Comparison of ENCODE assay signal across 17 cellular contexts in the genomic region with DNA sequence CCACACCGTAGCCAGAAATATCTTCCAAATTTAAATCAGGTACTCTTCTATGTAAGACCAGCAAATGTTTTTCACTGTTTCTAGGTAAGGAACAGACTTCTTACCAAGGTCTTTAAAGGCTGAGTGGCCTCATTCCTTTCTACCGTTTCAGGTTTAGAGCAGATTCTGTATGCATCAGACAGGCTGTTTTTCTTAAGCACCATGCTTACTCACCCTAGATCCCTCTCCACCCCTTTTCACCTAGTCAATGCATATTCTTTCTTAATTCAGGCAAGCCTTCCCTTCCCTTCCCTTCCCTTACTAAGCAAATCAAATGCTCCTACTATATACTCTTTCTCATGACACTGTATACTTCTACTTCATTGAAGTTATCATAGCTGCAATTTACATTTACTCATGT.
"Had no signal": no experiment of that assay in that cellular context is flagged by ENCODE, and none has a peak within 500 bp of the region (broad histone marks: within the 10 kb centered on the region; RNA-seq: fewer than 3 reads in every experiment).

No MANE protein-coding gene starts in this region.

- H3K4me3 ChIP-seq: dorsolateral prefrontal cortex, gastrocnemius medialis, heart left ventricle, lung had no signal

- H3K27me3 ChIP-seq: dorsolateral prefrontal cortex, gastrocnemius medialis, heart left ventricle had no signal

- H3K27ac Mint-ChIP-seq: activated CD4-positive, alpha-beta memory T cell treated with anti-CD3 and anti-CD28 coated beads, Interleukin-2, amount 10 ng/mL, durations not matched to agents 7 days and 5 days; activated CD8-positive, alpha-beta memory T cell treated with anti-CD3 and anti-CD28 coated beads, Interleukin-2, amount 10 ng/mL, durations not matched to agents 7 days and 5 days; activated naive CD8-positive, alpha-beta T cell treated with anti-CD3 and anti-CD28 coated beads for 36 hours; activated T-helper 17 cell treated with anti-CD3 and anti-CD28 coated beads, Interleukin-2, amount 50 U/mL, for 72 hours; nephron progenitor cell had no signal

- DNase-seq: activated CD4-positive, alpha-beta memory T cell treated with anti-CD3 and anti-CD28 coated beads, Interleukin-2, amount 10 ng/mL, durations not matched to agents 7 days and 5 days; activated CD4-positive, alpha-beta T cell treated with anti-CD3 and anti-CD28 coated beads for 4 hours; activated CD8-positive, alpha-beta memory T cell treated with anti-CD3 and anti-CD28 coated beads, Interleukin-2, amount 10 ng/mL, durations not matched to agents 7 days and 5 days; activated naive CD4-positive, alpha-beta T cell; activated naive CD8-positive, alpha-beta T cell treated with anti-CD3 and anti-CD28 coated beads for 36 hours; central memory CD4-positive, alpha-beta T cell; dorsolateral prefrontal cortex; gastrocnemius medialis; heart left ventricle; left colon; nephron progenitor cell; occipital lobe; stimulated activated naive CD4-positive, alpha-beta T cell; T-helper 2 cell had no signal

- H3K9me3 ChIP-seq: gastrocnemius medialis, heart left ventricle had no signal

- H3K27ac ChIP-seq: dorsolateral prefrontal cortex, gastrocnemius medialis, heart left ventricle had no signal

- H3K4me1 Mint-ChIP-seq: activated CD4-positive, alpha-beta memory T cell treated with anti-CD3 and anti-CD28 coated beads, Interleukin-2, amount 10 ng/mL, durations not matched to agents 7 days and 5 days; activated CD8-positive, alpha-beta memory T cell treated with anti-CD3 and anti-CD28 coated beads, Interleukin-2, amount 10 ng/mL, durations not matched to agents 7 days and 5 days; nephron progenitor cell had no signal

- H3K9me3 Mint-ChIP-seq: activated CD4-positive, alpha-beta memory T cell treated with anti-CD3 and anti-CD28 coated beads, Interleukin-2, amount 10 ng/mL, durations not matched to agents 7 days and 5 days; activated naive CD8-positive, alpha-beta T cell treated with anti-CD3 and anti-CD28 coated beads for 36 hours; activated T-helper 17 cell treated with anti-CD3 and anti-CD28 coated beads, Interleukin-2, amount 50 U/mL, for 72 hours; nephron progenitor cell had no signal

- ATAC-seq: activated CD8-positive, alpha-beta memory T cell treated with anti-CD3 and anti-CD28 coated beads, Interleukin-2, amount 10 ng/mL, durations not matched to agents 7 days and 5 days; activated T-helper 17 cell treated with anti-CD3 and anti-CD28 coated beads, Interleukin-2, amount 50 U/mL, for 72 hours; gastrocnemius medialis; heart left ventricle; left colon had no signal

- H3K36me3 ChIP-seq: gastrocnemius medialis, heart left ventricle had no signal

- H3K27me3 Mint-ChIP-seq: activated CD4-positive, alpha-beta memory T cell treated with anti-CD3 and anti-CD28 coated beads, Interleukin-2, amount 10 ng/mL, durations not matched to agents 7 days and 5 days; activated CD8-positive, alpha-beta memory T cell treated with anti-CD3 and anti-CD28 coated beads, Interleukin-2, amount 10 ng/mL, durations not matched to agents 7 days and 5 days; activated naive CD8-positive, alpha-beta T cell treated with anti-CD3 and anti-CD28 coated beads for 36 hours; activated T-helper 17 cell treated with anti-CD3 and anti-CD28 coated beads, Interleukin-2, amount 50 U/mL, for 72 hours; brain had no signal

- H3K4me3 Mint-ChIP-seq: activated CD4-positive, alpha-beta memory T cell treated with anti-CD3 and anti-CD28 coated beads, Interleukin-2, amount 10 ng/mL, durations not matched to agents 7 days and 5 days; activated CD8-positive, alpha-beta memory T cell treated with anti-CD3 and anti-CD28 coated beads, Interleukin-2, amount 10 ng/mL, durations not matched to agents 7 days and 5 days; activated naive CD8-positive, alpha-beta T cell treated with anti-CD3 and anti-CD28 coated beads for 36 hours; activated T-helper 17 cell treated with anti-CD3 and anti-CD28 coated beads, Interleukin-2, amount 50 U/mL, for 72 hours; brain; nephron progenitor cell had no signal
